ENCODE assay signal across 12 cellular contexts in the genomic region with DNA sequence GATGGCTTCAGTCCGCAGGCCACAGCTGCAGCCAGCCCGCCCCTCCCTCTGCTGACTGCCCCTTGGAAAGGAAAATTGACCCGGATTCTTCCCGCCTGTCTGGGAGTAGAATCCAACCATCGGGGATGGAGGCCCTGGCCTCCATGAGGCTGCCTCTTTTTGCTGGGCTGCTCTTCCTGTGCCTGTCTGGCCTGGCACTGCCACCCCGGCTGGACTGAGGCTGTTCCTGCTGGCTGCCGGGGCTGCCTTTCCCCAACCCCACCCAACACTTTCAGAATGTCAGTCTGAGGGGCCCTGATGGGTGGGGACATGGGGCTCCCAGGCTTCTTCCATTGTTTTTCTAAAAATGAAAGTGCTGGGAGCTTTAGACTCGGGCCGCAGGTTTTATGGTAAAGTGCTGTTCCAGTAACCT. TPM values are rescaled to one million over a fixed set of nuclear protein-coding genes. Genes with fewer than 3 reads are reported as not detected.
DNase-seq lines count a peak whose midpoint lies in the region; ATAC-seq and TF ChIP-seq lines count a peak whose summit lies in the region.
"Had no signal": no experiment of that assay in that cellular context is flagged by ENCODE, and none has a peak within 500 bp of the region (broad histone marks: within the 10 kb centered on the region; RNA-seq: fewer than 3 reads in every experiment).

No MANE protein-coding gene starts in this region.

- TF ChIP-seq EP300 in stomach (IDR thresholded peaks at IDR 0.05): no peak

- POLR2A ChIA-PET in CD8-positive, alpha-beta memory T cell (lab: Charles Lee): no interaction called here

- no peaks in the 10 kb centered on the region for H3K27me3 Mint-ChIP-seq in chondrocyte (ENCODE audit: low read depth)
- H3K27me3 Mint-ChIP-seq in CD8-positive, alpha-beta memory T cell: peaks cover 64 to 77% of the 10 kb centered on the region in 2 donors

- peak overlapping the region; percentile 42 for H3K4me3 Mint-ChIP-seq in chondrocyte (ENCODE audit: unreplicated experiment)
- no peak overlapping the region for H3K4me3 Mint-ChIP-seq in CD8-positive, alpha-beta memory T cell

- 46 to 68% methylated on average over 9 of the region's 9 CpGs for WGBS in lung, 2 donors
- 62 to 84% (median 72%) methylated on average over 8 to 9 of the region's 9 CpGs for WGBS in stomach, 5 donors

- CTCF ChIA-PET in CD8-positive, alpha-beta memory T cell (lab: Charles Lee): no interaction called here

- TF ChIP-seq CTCF in HL-60 (IDR thresholded peaks at IDR 0.05; ENCODE audit: insufficient read depth, low read length) (no peak), chondrocyte (IDR thresholded peaks at IDR 0.05) (no peak), lung (IDR thresholded peaks at IDR 0.05; ENCODE audit: control extremely low read depth, extremely low read depth) (no peak), stomach (IDR thresholded peaks at IDR 0.05) (no peak)

- H3K9me3 ChIP-seq in lung (ENCODE audit: control insufficient read depth in 2 of 2, insufficient read depth in 1 of 2, low read length in 1 of 2) (no peaks in the 10 kb centered on the region), stomach (no peaks in the 10 kb centered on the region)
- no peaks in the 10 kb centered on the region for H3K9me3 ChIP-seq in CD8-positive, alpha-beta memory T cell (ENCODE audit: low read length)

- H3K27ac ChIP-seq in HL-60 (replicated peaks) (peak overlapping the region; percentile 95), lung (ENCODE audit: low read depth in 1 of 2, low read length in 1 of 2) (peak overlapping the region; percentile 42 to 90), stomach (peak overlapping the region; percentile 37 to 99 (median 95))
- no peak overlapping the region for H3K27ac ChIP-seq in CD8-positive, alpha-beta memory T cell (ENCODE audit: low read depth, low read length)

- peak overlapping the region; percentile 97 for H3K27ac Mint-ChIP-seq in chondrocyte (ENCODE audit: unreplicated experiment)
- H3K27ac Mint-ChIP-seq in CD8-positive, alpha-beta memory T cell: no peak overlapping the region

- H3K36me3 Mint-ChIP-seq in chondrocyte (ENCODE audit: low read depth): no peaks in the 10 kb centered on the region
- H3K36me3 Mint-ChIP-seq in CD8-positive, alpha-beta memory T cell: no peaks in the 10 kb centered on the region

- ATAC-seq in lung (ENCODE audit: insufficient read depth, low FRiP score): no peak

- H3K4me3 ChIP-seq in HL-60 (replicated peaks; ENCODE audit: insufficient read depth, low read length) (no peak overlapping the region), lung (no peak overlapping the region), stomach (peak overlapping the region in 1 of 4 donors; percentile 13)
- no peak overlapping the region for H3K4me3 ChIP-seq in CD8-positive, alpha-beta memory T cell (ENCODE audit: low read length)

- H3K4me1 Mint-ChIP-seq in chondrocyte (ENCODE audit: low read depth): peaks cover 82% of the 10 kb centered on the region
- peaks cover 13 to 21% (median 14%) of the 10 kb centered on the region in 3 donors for H3K4me1 Mint-ChIP-seq in CD8-positive, alpha-beta memory T cell

- H3K4me1 ChIP-seq in lung (ENCODE audit: control insufficient read depth in 2 of 2, insufficient read depth in 2 of 2, low read length in 2 of 2) (peaks cover 9 to 12% of the 10 kb centered on the region in 2 donors), stomach (peaks cover 48 to 83% (median 65%) of the 10 kb centered on the region in 4 donors)
- H3K4me1 ChIP-seq in CD8-positive, alpha-beta memory T cell (ENCODE audit: insufficient read depth, low read length): peaks cover 23% of the 10 kb centered on the region

- no peaks in the 10 kb centered on the region for H3K27me3 ChIP-seq in HL-60 (ENCODE audit: insufficient read depth, poor library complexity, severe bottlenecking)
- no peaks in the 10 kb centered on the region for H3K27me3 ChIP-seq in lung (ENCODE audit: control insufficient read depth, insufficient read depth)
- peaks cover 0 to 31% (median 6%) of the 10 kb centered on the region in 3 donors for H3K27me3 ChIP-seq in stomach
- peaks cover 69% of the 10 kb centered on the region for H3K27me3 ChIP-seq in CD8-positive, alpha-beta memory T cell (ENCODE audit: insufficient read depth, low read length, poor library complexity, severe bottlenecking)

- intact Hi-C loops in stomach (cut with DNase I; ENCODE audit: low total_unique reads): loop anchor here (10.0 kb wide), 1 partner anchor 82 kb away; no protein-coding TSS in a partner anchor

- TF ChIP-seq POLR2A in stomach (IDR thresholded peaks at IDR 0.05): no peak

- H3K9me3 Mint-ChIP-seq in chondrocyte (ENCODE audit: low read depth): no peaks in the 10 kb centered on the region
- H3K9me3 Mint-ChIP-seq in CD8-positive, alpha-beta memory T cell: no peaks in the 10 kb centered on the region

- H3K36me3 ChIP-seq in lung (ENCODE audit: control insufficient read depth in 2 of 2, insufficient read depth in 2 of 2, low read length in 2 of 2): no peaks in the 10 kb centered on the region
- H3K36me3 ChIP-seq in stomach: no peaks in the 10 kb centered on the region
- no peaks in the 10 kb centered on the region for H3K36me3 ChIP-seq in CD8-positive, alpha-beta memory T cell (ENCODE audit: insufficient read depth, low read length)

- no peak for DNase-seq in HL-60 (ENCODE audit: low read depth in 1 of 2, low spot score in 1 of 2)
- no peak for DNase-seq in chondrocyte (ENCODE audit: low spot score)
- DNase-seq in lung (ENCODE audit: low spot score): no peak
- DNase-seq in stomach: no peak
- no peak for DNase-seq in NCI-H510A (lab: John Stamatoyannopoulos, UW)
- DNase-seq in GM19238 (ENCODE audit: insufficient read length, low spot score): no peak
- DNase-seq in CD8-positive, alpha-beta memory T cell: no peak
- DNase-seq in HCEC 1CT: no peak
- DNase-seq: kidney glomerular epithelial cell, NCI-H1092 treated with DMSO at 0.1 percent for 48 hours, T-helper 2 cell had no signal

RNA-seq across cellular contexts. Expression of a gene that starts 7.3 kb away (rescaled TPM):
- total RNA-seq in chondrocyte (20.6 to 32.3 TPM (median 22.7 TPM) in 3 replicates), lung (10 to 100 TPM; 24.4 to 24.9 TPM), stomach (10 to 100 TPM in 4 of 5 donors, 1 to 10 TPM in 1; 8.6 to 56.2 (median 15.2) TPM)
- polyA plus RNA-seq in lung (10 to 100 TPM in 1 of 2 donors, 1 to 10 TPM in 1; 7.6 to 10.5 TPM), stomach (1 to 10 TPM; 4.9 to 6.6 (median 5.1) TPM)
- not detected for total RNA-seq in CD8-positive, alpha-beta memory T cell
- polyA plus RNA-seq in CD8-positive, alpha-beta memory T cell: not detected
- total RNA-seq: activated CD8-positive, alpha-beta memory T cell treated with anti-CD3 and anti-CD28 coated beads for 36 hours had no signal

Comparison
In these comparisons a context has a peak if more than half of its experiments do, and no peak if none do; other contexts are left out.
1. RNA of a gene that starts 7.3 kb away (total RNA-seq): 24.4 to 24.9 TPM in lung, 20.6 to 32.3 TPM in chondrocyte and 8.6 to 56.2 TPM in stomach; not detected in CD8-positive, alpha-beta memory T cell; every median in the first group is over 4 times any median in the second.